16 cellular contexts compared by ENCODE assay signal in genomic region chr9:89654025-89654662, GRCh38. TPM values are rescaled to one million over a fixed set of nuclear protein-coding genes. Genes with fewer than 3 reads are reported as not detected.
DNase-seq lines count a peak whose midpoint lies in the region; ATAC-seq and TF ChIP-seq lines count a peak whose summit lies in the region.
"Had no signal": no experiment of that assay in that cellular context is flagged by ENCODE, and none has a peak within 500 bp of the region (broad histone marks: within the 10 kb centered on the region; RNA-seq: fewer than 3 reads in every experiment).

No MANE protein-coding gene starts in this region.

- no peak for TF ChIP-seq CTCF in adrenal gland (IDR thresholded peaks at IDR 0.05)

- POLR2A ChIA-PET in CD4-positive, alpha-beta memory T cell (lab: Charles Lee; ENCODE audit: partially characterized antibody), result no interaction called here

- ATAC-seq in left lobe of liver (peak; percentile 71), sciatic nerve (peak; percentile 48), GM21576 (IDR thresholded peaks at IDR 0.05; ENCODE audit: unreplicated experiment) (no peak)
- ATAC-seq: PC-3 had no signal

- H3K4me1 Mint-ChIP-seq in CD4-positive, alpha-beta memory T cell, result peaks cover 10 to 15% (median 14%) of the 10 kb centered on the region in 4 donors

- TF ChIP-seq POLR2A in adrenal gland (IDR thresholded peaks at IDR 0.05), result no peak

- DNase-seq in Ammon's horn (ENCODE audit: low spot score), result peak; percentile 42
- peak in 2 of 7 donors; percentile 42 to 45 for DNase-seq in adrenal gland
- peak; percentile 94 for DNase-seq in left lobe of liver (ENCODE audit: low spot score)
- DNase-seq in sciatic nerve (ENCODE audit: low spot score), result no peak
- DNase-seq in CD4-positive, alpha-beta memory T cell, result no peak
- no peak for DNase-seq in COLO668 (lab: John Stamatoyannopoulos, UW; ENCODE audit: unreplicated experiment)
- no peak for DNase-seq in G401 (ENCODE audit: low spot score)
- DNase-seq: KBM-7, NCI-H1417 treated with DMSO at 0.1 percent for 48 hours, NCI-H2029 treated with DMSO at 0.1 percent for 48 hours, NCI-H82, PC-3 had no signal

- no peak overlapping the region for H3K27ac Mint-ChIP-seq in CD4-positive, alpha-beta memory T cell

- intact Hi-C loops in adrenal gland (cut with DNase I) (no loop called here), sciatic nerve (cut with DNase I) (no loop called here)
- intact Hi-C loops in CD4-positive, alpha-beta memory T cell (cut with micrococcal nuclease), result no loop called here

- H3K27me3 ChIP-seq in adrenal gland, result no peaks in the 10 kb centered on the region
- no peaks in the 10 kb centered on the region for H3K27me3 ChIP-seq in CD4-positive, alpha-beta memory T cell (ENCODE audit: insufficient read depth, low read length)
- H3K27me3 ChIP-seq: BLaER1 treated with 17β-estradiol and CSF1 and Interleukin-3, amounts not matched to agents 10 nM and 100 nM had no signal

- H3K4me3 ChIP-seq in adrenal gland, result no peak overlapping the region
- H3K4me3 ChIP-seq in CD4-positive, alpha-beta memory T cell (ENCODE audit: low read length in 2 of 2), result no peak overlapping the region
- H3K4me3 ChIP-seq: BLaER1 treated with 17β-estradiol and CSF1 and Interleukin-3, amounts not matched to agents 10 nM and 100 nM; HAP-1 had no signal

- H3K9me3 ChIP-seq in adrenal gland (replicated peaks in 1 of 3), result no peaks in the 10 kb centered on the region
- no peaks in the 10 kb centered on the region for H3K9me3 ChIP-seq in CD4-positive, alpha-beta memory T cell (ENCODE audit: control insufficient read depth in 1 of 2, low read length in 2 of 2)
- H3K9me3 ChIP-seq: BLaER1 treated with 17β-estradiol and CSF1 and Interleukin-3, amounts not matched to agents 10 nM and 100 nM; HAP-1 had no signal

- in situ Hi-C loops in G401 (cut with HindIII; ENCODE audit: low sequenced_read_pairs), result no loop called here

- 68 to 75% (median 71%) methylated on average over 7 of the region's 7 CpGs for WGBS in adrenal gland, 4 donors

- CTCF ChIA-PET in CD4-positive, alpha-beta memory T cell (lab: Charles Lee; ENCODE audit: partially characterized antibody), result no interaction called here

- H3K27ac ChIP-seq in adrenal gland, result peak overlapping the region in 3 of 5 donors; percentile 57 to 87 (median 69)
- no peak overlapping the region for H3K27ac ChIP-seq in CD4-positive, alpha-beta memory T cell (ENCODE audit: low read depth, low read length)
- H3K27ac ChIP-seq: BLaER1 treated with 17β-estradiol and CSF1 and Interleukin-3, amounts not matched to agents 10 nM and 100 nM; RWPE1 had no signal

- H3K9me3 Mint-ChIP-seq in CD4-positive, alpha-beta memory T cell, result no peaks in the 10 kb centered on the region

- peaks cover 20 to 30% of the 10 kb centered on the region in 2 donors for H3K4me1 ChIP-seq in adrenal gland (replicated peaks in 1 of 2)
- peaks cover 17% of the 10 kb centered on the region for H3K4me1 ChIP-seq in CD4-positive, alpha-beta memory T cell (ENCODE audit: insufficient read depth, low read length)
- H3K4me1 ChIP-seq: HAP-1 had no signal

- H3K4me3 Mint-ChIP-seq in CD4-positive, alpha-beta memory T cell, result no peak overlapping the region

- H3K27me3 Mint-ChIP-seq in CD4-positive, alpha-beta memory T cell, result peaks cover 0 to 1% of the 10 kb centered on the region in 2 donors

- H3K36me3 Mint-ChIP-seq in CD4-positive, alpha-beta memory T cell, result no peaks in the 10 kb centered on the region

- H3K36me3 ChIP-seq in adrenal gland (replicated peaks in 1 of 2), result no peaks in the 10 kb centered on the region
- H3K36me3 ChIP-seq in CD4-positive, alpha-beta memory T cell (ENCODE audit: insufficient read depth, low read length), result no peaks in the 10 kb centered on the region
- H3K36me3 ChIP-seq: BLaER1 treated with 17β-estradiol and CSF1 and Interleukin-3, amounts not matched to agents 10 nM and 100 nM; HAP-1 had no signal

RNA-seq across cellular contexts. Expression of gene GADD45G, which starts 49.3 kb away (rescaled TPM):
- total RNA-seq in adrenal gland, result 100 to 1,000 TPM in 4 of 8 donors, 10 to 100 TPM in 4; 33.7 to 180 (median 93.3) TPM
- polyA plus RNA-seq in adrenal gland, result 100 to 1,000 TPM in 2 of 3 donors, 1 to 10 TPM in 1; 3.3 to 294 (median 190) TPM
- 17.5 TPM for total RNA-seq in left lobe of liver
- total RNA-seq in sciatic nerve, result 3.5 TPM
- 1 to 10 TPM; 2.4 to 2.9 TPM for total RNA-seq in CD4-positive, alpha-beta memory T cell
- polyA plus RNA-seq in CD4-positive, alpha-beta memory T cell, result under 1 TPM in 1 of 2 donors, not detected in 1; 0.96 TPM
- total RNA-seq in G401 (2014; rRNA removed; shearing (Covaris generic)), result not detected in 2 replicates

Comparison
In these comparisons a context has a peak if more than half of its experiments do, and no peak if none do; other contexts are left out.
1. DNase-seq: peak in Ammon's horn (single experiment) and left lobe of liver (single experiment); none in sciatic nerve (single experiment), CD4-positive, alpha-beta memory T cell (0 of 5), COLO668 (single experiment) and G401 (single experiment).